ENCODE assay signal across 16 cellular contexts in the genomic region with DNA sequence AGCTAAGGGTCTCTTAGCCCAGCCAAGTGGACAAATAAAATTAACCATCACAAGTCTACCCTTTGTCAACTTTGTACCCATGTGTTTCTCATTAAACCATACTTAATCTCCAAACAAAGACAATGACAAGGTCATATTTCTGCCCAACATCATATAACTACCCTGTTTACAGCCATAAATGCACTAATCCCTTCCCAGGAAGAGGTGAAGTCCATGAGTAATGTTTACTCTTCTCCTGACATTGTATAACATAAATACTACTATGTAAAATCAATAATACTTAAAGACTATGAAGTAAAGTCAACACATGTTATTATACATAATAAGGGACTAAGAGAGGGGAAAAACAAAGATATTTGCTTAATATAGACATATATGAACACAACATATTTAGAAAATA. TPM values are rescaled to one million over a fixed set of nuclear protein-coding genes. Genes with fewer than 3 reads are reported as not detected.
A peak's percentile ranks its signal among the peaks of the same experiment; 100 is the strongest.
DNase-seq lines count a peak whose midpoint lies in the region; ATAC-seq and TF ChIP-seq lines count a peak whose summit lies in the region.
"Had no signal": no experiment of that assay in that cellular context is flagged by ENCODE, and none has a peak within 500 bp of the region (broad histone marks: within the 10 kb centered on the region; RNA-seq: fewer than 3 reads in every experiment).

No MANE protein-coding gene starts in this region.

- H3K4me1 ChIP-seq in mucosa of descending colon (ENCODE audit: low read depth), result no peaks in the 10 kb centered on the region
- no peaks in the 10 kb centered on the region for H3K4me1 ChIP-seq in psoas muscle
- H3K4me1 ChIP-seq in MM.1S (ENCODE audit: low read length), result no peaks in the 10 kb centered on the region

- no peak overlapping the region for H2AFZ ChIP-seq in MM.1S (ENCODE audit: low read length)

- intact Hi-C loops in mucosa of descending colon (cut with DNase I, micrococcal nuclease) (no loop called here), psoas muscle (cut with DNase I) (no loop called here)

- H3K9ac ChIP-seq in MM.1S (ENCODE audit: low read length), result no peak overlapping the region
- H3K9ac ChIP-seq: KMS-11, SK-N-SH had no signal

- ATAC-seq in mucosa of descending colon (peak; percentile 86), psoas muscle (no peak), GM19395 (IDR thresholded peaks at IDR 0.05; ENCODE audit: unreplicated experiment) (no peak)

- H3K9me3 ChIP-seq in mucosa of descending colon, result no peaks in the 10 kb centered on the region
- no peaks in the 10 kb centered on the region for H3K9me3 ChIP-seq in psoas muscle
- no peaks in the 10 kb centered on the region for H3K9me3 ChIP-seq in MM.1S (replicated peaks; ENCODE audit: insufficient read depth, low read length)
- H3K9me3 ChIP-seq: SK-N-SH had no signal

- H3K36me3 ChIP-seq in mucosa of descending colon (ENCODE audit: low read depth) (no peaks in the 10 kb centered on the region), psoas muscle (ENCODE audit: insufficient read depth in 1 of 2, low read depth in 1 of 2) (no peaks in the 10 kb centered on the region), MM.1S (replicated peaks; ENCODE audit: insufficient read depth, low read length) (no peaks in the 10 kb centered on the region)

- H3K4me3 ChIP-seq in mucosa of descending colon (no peak overlapping the region), psoas muscle (no peak overlapping the region), MM.1S (ENCODE audit: low read length) (no peak overlapping the region)

- DNase-seq in DMS53 treated with DMSO at 0.1 percent for 48 hours (lab: John Stamatoyannopoulos, UW; ENCODE audit: unreplicated experiment) (peak; percentile 50), LoVo (ENCODE audit: low spot score) (peak; percentile 21), NCI-H69 (lab: John Stamatoyannopoulos, UW) (peak; percentile 88), mucosa of descending colon (no peak), psoas muscle (no peak), MM.1S (no peak)
- DNase-seq: DMS 273 treated with DMSO at 0.1 percent for 48 hours, EL, NCI-H187, NCI-H2171 treated with DMSO at 0.1 percent for 48 hours, NCI-H446, NCI-H526 treated with DMSO at 0.1 percent for 48 hours, OCI-M1, SK-N-SH had no signal

- no peaks in the 10 kb centered on the region for H3K9me2 ChIP-seq in MM.1S (replicated peaks; ENCODE audit: insufficient read depth, low read length)
- H3K9me2 ChIP-seq: SK-N-SH had no signal

- no peak overlapping the region for H3K4me2 ChIP-seq in MM.1S (ENCODE audit: low read depth, low read length)
- H3K4me2 ChIP-seq: KMS-11, SK-N-SH had no signal

- no peak overlapping the region for H3K27ac ChIP-seq in psoas muscle
- no peak overlapping the region for H3K27ac ChIP-seq in MM.1S (ENCODE audit: low read length)
- H3K27ac ChIP-seq: KMS-11 had no signal

- TF ChIP-seq CTCF in mucosa of descending colon (IDR thresholded peaks at IDR 0.05) (no peak), psoas muscle (IDR thresholded peaks at IDR 0.05) (no peak), MM.1S (IDR thresholded peaks at IDR 0.05; ENCODE audit: low read length) (no peak)

- no peaks in the 10 kb centered on the region for H3K27me3 ChIP-seq in psoas muscle (ENCODE audit: insufficient read depth in 3 of 3, low read length in 2 of 3)
- H3K27me3 ChIP-seq in MM.1S (replicated peaks; ENCODE audit: insufficient read depth, low read length), result no peaks in the 10 kb centered on the region

- H4K20me1 ChIP-seq in MM.1S (ENCODE audit: insufficient read depth, low read length), result no peaks in the 10 kb centered on the region

- no peaks in the 10 kb centered on the region for H3K79me2 ChIP-seq in MM.1S (ENCODE audit: low read length)

- H3F3A ChIP-seq in MM.1S (ENCODE audit: insufficient read depth, low read length), result no peaks in the 10 kb centered on the region

RNA-seq across cellular contexts. Expression of a gene that starts 38.5 kb away (rescaled TPM):
- 10 to 100 TPM; 15.2 to 27.5 (median 20.4) TPM for total RNA-seq in mucosa of descending colon
- total RNA-seq in psoas muscle, result 10 to 100 TPM; 13.5 to 27.5 (median 25.2) TPM
- polyA plus RNA-seq in psoas muscle, result 10 to 100 TPM; 12.4 to 64.2 (median 13.5) TPM

Comparison
In these comparisons a context has a peak if more than half of its experiments do, and no peak if none do; other contexts are left out.
1. DNase-seq: peak in DMS53 treated with DMSO at 0.1 percent for 48 hours (single experiment), LoVo (single experiment) and NCI-H69 (single experiment); none in mucosa of descending colon (0 of 3), psoas muscle (0 of 2) and MM.1S (single experiment).